ENCODE assay signal across 9 cellular contexts in the genomic region with DNA sequence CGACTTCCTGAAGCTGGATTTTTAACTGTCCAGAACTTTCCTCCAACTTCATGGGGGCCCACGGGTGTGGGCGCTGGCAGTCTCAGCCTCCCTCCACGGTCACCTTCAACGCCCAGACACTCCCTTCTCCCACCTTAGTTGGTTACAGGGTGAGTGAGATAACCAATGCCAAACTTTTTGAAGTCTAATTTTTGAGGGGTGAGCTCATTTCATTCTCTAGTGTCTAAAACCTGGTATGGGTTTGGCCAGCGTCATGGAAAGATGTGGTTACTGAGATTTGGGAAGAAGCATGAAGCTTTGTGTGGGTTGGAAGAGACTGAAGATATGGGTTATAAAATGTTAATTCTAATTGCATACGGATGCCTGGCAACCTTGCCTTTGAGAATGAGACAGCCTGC. TPM values are rescaled to one million over a fixed set of nuclear protein-coding genes. Genes with fewer than 3 reads are reported as not detected.
DNase-seq lines count a peak whose midpoint lies in the region; ATAC-seq and TF ChIP-seq lines count a peak whose summit lies in the region.
"Had no signal": no experiment of that assay in that cellular context is flagged by ENCODE, and none has a peak within 500 bp of the region (broad histone marks: within the 10 kb centered on the region; RNA-seq: fewer than 3 reads in every experiment).

No MANE protein-coding gene starts in this region.

- TF ChIP-seq CTCF in colonic mucosa (IDR thresholded peaks at IDR 0.05) (no peak), lung (IDR thresholded peaks at IDR 0.05; ENCODE audit: control extremely low read depth, extremely low read depth) (no peak), tibial artery (IDR thresholded peaks at IDR 0.05) (no peak), BE2C (IDR thresholded peaks at IDR 0.05; ENCODE audit: low read depth, low read length) (no peak)

- H3K4me1 ChIP-seq in HUES64 (ENCODE audit: insufficient read depth, low read length) (peaks cover 20% of the 10 kb centered on the region), colonic mucosa (peaks cover 4% of the 10 kb centered on the region), lung (ENCODE audit: control insufficient read depth in 2 of 2, insufficient read depth in 2 of 2, low read length in 2 of 2) (peaks cover 5 to 21% of the 10 kb centered on the region in 2 donors), tibial artery (peaks cover 0 to 55% (median 11%) of the 10 kb centered on the region in 4 donors), BE2C (no peaks in the 10 kb centered on the region)

- H3K9ac ChIP-seq in HUES64 (ENCODE audit: low read depth, low read length) (no peak overlapping the region), colonic mucosa (ENCODE audit: low read depth in 2 of 2, low read length in 2 of 2) (peak overlapping the region; percentile 33 to 34)

- no peak for DNase-seq in colonic mucosa
- no peak for DNase-seq in lung (ENCODE audit: low spot score)
- DNase-seq in tibial artery: no peak
- no peak for DNase-seq in DMS114 treated with DMSO at 0.1 percent for 48 hours (lab: John Stamatoyannopoulos, UW; ENCODE audit: unreplicated experiment)
- DNase-seq in BE2C: no peak
- DNase-seq: activated naive CD8-positive, alpha-beta T cell treated with anti-CD3 and anti-CD28 coated beads, Interleukin-2, amount 10 ng/mL, durations not matched to agents 7 days and 5 days; NCI-H1694 had no signal

- peaks cover 77% of the 10 kb centered on the region for H3K27me3 ChIP-seq in HUES64 (ENCODE audit: insufficient read depth, low read length)
- H3K27me3 ChIP-seq in colonic mucosa: no peaks in the 10 kb centered on the region
- no peaks in the 10 kb centered on the region for H3K27me3 ChIP-seq in lung (ENCODE audit: control insufficient read depth, insufficient read depth)
- no peaks in the 10 kb centered on the region for H3K27me3 ChIP-seq in tibial artery
- peaks cover 15% of the 10 kb centered on the region for H3K27me3 ChIP-seq in BE2C

- ATAC-seq in lung (ENCODE audit: insufficient read depth, low FRiP score): no peak
- no peak for ATAC-seq in GM19351 (IDR thresholded peaks at IDR 0.05; ENCODE audit: unreplicated experiment)

- H3K36me3 ChIP-seq in HUES64 (ENCODE audit: insufficient read depth, low read length) (no peaks in the 10 kb centered on the region), colonic mucosa (no peaks in the 10 kb centered on the region), lung (ENCODE audit: control insufficient read depth in 2 of 2, insufficient read depth in 2 of 2, low read length in 2 of 2) (no peaks in the 10 kb centered on the region), tibial artery (peaks cover 0 to 4% (median 0%) of the 10 kb centered on the region in 3 donors), BE2C (no peaks in the 10 kb centered on the region)

- intact Hi-C loops in colonic mucosa (cut with DNase I): loop anchor here (10.0 kb wide), 2 partner anchors 183 to 507 kb away; no protein-coding TSS in a partner anchor
- intact Hi-C loops in tibial artery (cut with DNase I; ENCODE audit: low total_unique reads): loop anchor here (10.0 kb wide), 2 partner anchors 183 to 673 kb away; partner anchors contain the start of gene CDK14

- H3K27ac ChIP-seq in HUES64 (ENCODE audit: low read depth, low read length): no peak overlapping the region
- H3K27ac ChIP-seq in colonic mucosa: no peak overlapping the region
- H3K27ac ChIP-seq in lung (ENCODE audit: low read depth in 1 of 2, low read length in 1 of 2): peak overlapping the region; percentile 9 to 75
- H3K27ac ChIP-seq in tibial artery: peak overlapping the region; percentile 92 to 98

- H3K9me3 ChIP-seq in HUES64 (ENCODE audit: insufficient read depth, low read depth, low read length) (no peaks in the 10 kb centered on the region), colonic mucosa (no peaks in the 10 kb centered on the region), lung (ENCODE audit: control insufficient read depth in 2 of 2, insufficient read depth in 1 of 2, low read length in 1 of 2) (peaks cover 0 to 3% of the 10 kb centered on the region in 2 donors), tibial artery (no peaks in the 10 kb centered on the region), BE2C (no peaks in the 10 kb centered on the region)

- H3K4me3 ChIP-seq in HUES64 (ENCODE audit: low read length) (peak overlapping the region; percentile 63), colonic mucosa (peak overlapping the region; percentile 72), lung (peak overlapping the region; percentile 26), tibial artery (peak overlapping the region; percentile 76 to 95), BE2C (ENCODE audit: low read depth, low read length) (no peak overlapping the region)

- WGBS in HUES64: 12% methylated on average over 6 of the region's 7 CpGs
- WGBS in lung, 2 donors: 54 to 75% methylated on average over 7 of the region's 7 CpGs

RNA-seq across cellular contexts. Expression of gene FZD1, which starts 3.3 kb away (rescaled TPM):
- polyA plus RNA-seq in HUES64 (2013, experiment 1 of 2): 3.0 TPM
- polyA plus RNA-seq in HUES64 (2013, experiment 2 of 2): 3.7 TPM
- total RNA-seq in colonic mucosa: 1 to 10 TPM; 8.1 to 9.8 TPM
- total RNA-seq in lung: 10 to 100 TPM; 17.2 to 55.8 TPM
- 1 to 10 TPM; 4.1 to 6.2 TPM for polyA plus RNA-seq in lung
- 1.1 TPM for polyA plus RNA-seq in BE2C (2012; ENCODE audit: insufficient read depth, insufficient read length, low read depth)

Comparison
In these comparisons a context has a peak if more than half of its experiments do, and no peak if none do; other contexts are left out.
1. H3K27ac ChIP-seq: peak in lung (2 of 2) and tibial artery (2 of 2); none in HUES64 (single experiment) and colonic mucosa (single experiment).